In the genomic region with DNA sequence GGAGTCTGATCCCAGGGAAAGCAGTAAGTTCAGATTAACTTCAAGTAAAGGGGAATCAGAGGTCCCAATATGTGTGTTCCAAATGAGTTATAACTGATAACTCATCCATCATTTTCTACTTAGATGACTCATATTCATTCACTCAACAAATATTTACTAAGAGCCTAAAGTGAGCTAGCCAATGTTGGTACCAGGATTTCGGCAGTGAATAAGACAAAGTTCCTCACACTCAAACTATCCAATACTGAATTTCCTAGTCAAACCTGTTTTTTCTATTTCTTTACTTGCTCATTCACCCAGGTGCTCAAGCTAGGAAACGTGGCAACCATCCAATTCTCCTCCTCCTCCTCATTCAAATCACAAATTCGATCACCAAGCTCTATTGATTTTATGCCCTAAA, we compare ENCODE assay signal across 1 cellular context.
TF ChIP-seq lines count a peak whose summit lies in the region.

No MANE protein-coding gene starts in this region.

TF ChIP-seq in K562, 482 proteins besides CTCF, POLR2A, EP300 and RAD21 (continues in another document):
- no peak for TF ChIP-seq FOXA3 (CRISPR knock-in tag; conservative IDR thresholded peaks at IDR 0.05 in 1 of 2, IDR thresholded peaks at IDR 0.05 in 1 of 2)
- TF ChIP-seq, protein P1, sequence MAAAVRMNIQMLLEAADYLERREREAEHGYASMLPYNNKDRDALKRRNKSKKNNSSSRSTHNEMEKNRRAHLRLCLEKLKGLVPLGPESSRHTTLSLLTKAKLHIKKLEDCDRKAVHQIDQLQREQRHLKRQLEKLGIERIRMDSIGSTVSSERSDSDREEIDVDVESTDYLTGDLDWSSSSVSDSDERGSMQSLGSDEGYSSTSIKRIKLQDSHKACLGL (CRISPR knock-in tag; IDR thresholded peaks at IDR 0.05; ENCODE audit: borderline replicate concordance, poor library complexity, severe bottlenecking), result no peak
- no peak for TF ChIP-seq ZNF282 (CRISPR knock-in tag; IDR thresholded peaks at IDR 0.05)
- TF ChIP-seq MTA1 (IDR thresholded peaks at IDR 0.05; ENCODE audit: borderline replicate concordance), result no peak
- TF ChIP-seq, protein P2, sequence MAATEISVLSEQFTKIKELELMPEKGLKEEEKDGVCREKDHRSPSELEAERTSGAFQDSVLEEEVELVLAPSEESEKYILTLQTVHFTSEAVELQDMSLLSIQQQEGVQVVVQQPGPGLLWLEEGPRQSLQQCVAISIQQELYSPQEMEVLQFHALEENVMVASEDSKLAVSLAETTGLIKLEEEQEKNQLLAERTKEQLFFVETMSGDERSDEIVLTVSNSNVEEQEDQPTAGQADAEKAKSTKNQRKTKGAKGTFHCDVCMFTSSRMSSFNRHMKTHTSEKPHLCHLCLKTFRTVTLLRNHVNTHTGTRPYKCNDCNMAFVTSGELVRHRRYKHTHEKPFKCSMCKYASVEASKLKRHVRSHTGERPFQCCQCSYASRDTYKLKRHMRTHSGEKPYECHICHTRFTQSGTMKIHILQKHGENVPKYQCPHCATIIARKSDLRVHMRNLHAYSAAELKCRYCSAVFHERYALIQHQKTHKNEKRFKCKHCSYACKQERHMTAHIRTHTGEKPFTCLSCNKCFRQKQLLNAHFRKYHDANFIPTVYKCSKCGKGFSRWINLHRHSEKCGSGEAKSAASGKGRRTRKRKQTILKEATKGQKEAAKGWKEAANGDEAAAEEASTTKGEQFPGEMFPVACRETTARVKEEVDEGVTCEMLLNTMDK (IDR thresholded peaks at IDR 0.05; ENCODE audit: borderline replicate concordance, insufficient read depth, low read depth, low read length, poor library complexity, severe bottlenecking), result no peak
- TF ChIP-seq SMARCE1 (IDR thresholded peaks at IDR 0.05), result 0 out of 2 replicates have a peak, but pooled peaks have one; percentile 10
- no peak for TF ChIP-seq ZC3H11A (IDR thresholded peaks at IDR 0.05; ENCODE audit: low read depth, low read length)
- TF ChIP-seq, protein P3, sequence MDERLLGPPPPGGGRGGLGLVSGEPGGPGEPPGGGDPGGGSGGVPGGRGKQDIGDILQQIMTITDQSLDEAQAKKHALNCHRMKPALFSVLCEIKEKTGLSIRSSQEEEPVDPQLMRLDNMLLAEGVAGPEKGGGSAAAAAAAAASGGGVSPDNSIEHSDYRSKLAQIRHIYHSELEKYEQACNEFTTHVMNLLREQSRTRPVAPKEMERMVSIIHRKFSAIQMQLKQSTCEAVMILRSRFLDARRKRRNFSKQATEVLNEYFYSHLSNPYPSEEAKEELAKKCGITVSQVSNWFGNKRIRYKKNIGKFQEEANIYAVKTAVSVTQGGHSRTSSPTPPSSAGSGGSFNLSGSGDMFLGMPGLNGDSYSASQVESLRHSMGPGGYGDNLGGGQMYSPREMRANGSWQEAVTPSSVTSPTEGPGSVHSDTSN (CRISPR knock-in tag; IDR thresholded peaks at IDR 0.05; ENCODE audit: low read depth), result no peak
- TF ChIP-seq, protein P3 (tag; conservative IDR thresholded peaks at IDR 0.05; ENCODE audit: low read depth), result peak; percentile 32; the same call in 1 of the 2 replicates
- TF ChIP-seq, protein P4, sequence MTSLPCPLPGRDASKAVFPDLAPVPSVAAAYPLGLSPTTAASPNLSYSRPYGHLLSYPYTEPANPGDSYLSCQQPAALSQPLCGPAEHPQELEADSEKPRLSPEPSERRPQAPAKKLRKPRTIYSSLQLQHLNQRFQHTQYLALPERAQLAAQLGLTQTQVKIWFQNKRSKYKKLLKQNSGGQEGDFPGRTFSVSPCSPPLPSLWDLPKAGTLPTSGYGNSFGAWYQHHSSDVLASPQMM (CRISPR knock-in tag; IDR thresholded peaks at IDR 0.05), result no peak
- TF ChIP-seq NFIC (IDR thresholded peaks at IDR 0.05), result peak; percentile 63; the same call in 1 of the 2 replicates
- TF ChIP-seq, protein P5, sequence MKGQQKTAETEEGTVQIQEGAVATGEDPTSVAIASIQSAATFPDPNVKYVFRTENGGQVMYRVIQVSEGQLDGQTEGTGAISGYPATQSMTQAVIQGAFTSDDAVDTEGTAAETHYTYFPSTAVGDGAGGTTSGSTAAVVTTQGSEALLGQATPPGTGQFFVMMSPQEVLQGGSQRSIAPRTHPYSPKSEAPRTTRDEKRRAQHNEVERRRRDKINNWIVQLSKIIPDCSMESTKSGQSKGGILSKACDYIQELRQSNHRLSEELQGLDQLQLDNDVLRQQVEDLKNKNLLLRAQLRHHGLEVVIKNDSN (CRISPR knock-in tag; IDR thresholded peaks at IDR 0.05), result no peak
- TF ChIP-seq, protein P6, sequence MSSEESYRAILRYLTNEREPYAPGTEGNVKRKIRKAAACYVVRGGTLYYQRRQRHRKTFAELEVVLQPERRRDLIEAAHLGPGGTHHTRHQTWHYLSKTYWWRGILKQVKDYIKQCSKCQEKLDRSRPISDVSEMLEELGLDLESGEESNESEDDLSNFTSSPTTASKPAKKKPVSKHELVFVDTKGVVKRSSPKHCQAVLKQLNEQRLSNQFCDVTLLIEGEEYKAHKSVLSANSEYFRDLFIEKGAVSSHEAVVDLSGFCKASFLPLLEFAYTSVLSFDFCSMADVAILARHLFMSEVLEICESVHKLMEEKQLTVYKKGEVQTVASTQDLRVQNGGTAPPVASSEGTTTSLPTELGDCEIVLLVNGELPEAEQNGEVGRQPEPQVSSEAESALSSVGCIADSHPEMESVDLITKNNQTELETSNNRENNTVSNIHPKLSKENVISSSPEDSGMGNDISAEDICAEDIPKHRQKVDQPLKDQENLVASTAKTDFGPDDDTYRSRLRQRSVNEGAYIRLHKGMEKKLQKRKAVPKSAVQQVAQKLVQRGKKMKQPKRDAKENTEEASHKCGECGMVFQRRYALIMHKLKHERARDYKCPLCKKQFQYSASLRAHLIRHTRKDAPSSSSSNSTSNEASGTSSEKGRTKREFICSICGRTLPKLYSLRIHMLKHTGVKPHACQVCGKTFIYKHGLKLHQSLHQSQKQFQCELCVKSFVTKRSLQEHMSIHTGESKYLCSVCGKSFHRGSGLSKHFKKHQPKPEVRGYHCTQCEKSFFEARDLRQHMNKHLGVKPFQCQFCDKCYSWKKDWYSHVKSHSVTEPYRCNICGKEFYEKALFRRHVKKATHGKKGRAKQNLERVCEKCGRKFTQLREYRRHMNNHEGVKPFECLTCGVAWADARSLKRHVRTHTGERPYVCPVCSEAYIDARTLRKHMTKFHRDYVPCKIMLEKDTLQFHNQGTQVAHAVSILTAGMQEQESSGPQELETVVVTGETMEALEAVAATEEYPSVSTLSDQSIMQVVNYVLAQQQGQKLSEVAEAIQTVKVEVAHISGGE (CRISPR knock-in tag; IDR thresholded peaks at IDR 0.05), result no peak
- TF ChIP-seq, protein P7, sequence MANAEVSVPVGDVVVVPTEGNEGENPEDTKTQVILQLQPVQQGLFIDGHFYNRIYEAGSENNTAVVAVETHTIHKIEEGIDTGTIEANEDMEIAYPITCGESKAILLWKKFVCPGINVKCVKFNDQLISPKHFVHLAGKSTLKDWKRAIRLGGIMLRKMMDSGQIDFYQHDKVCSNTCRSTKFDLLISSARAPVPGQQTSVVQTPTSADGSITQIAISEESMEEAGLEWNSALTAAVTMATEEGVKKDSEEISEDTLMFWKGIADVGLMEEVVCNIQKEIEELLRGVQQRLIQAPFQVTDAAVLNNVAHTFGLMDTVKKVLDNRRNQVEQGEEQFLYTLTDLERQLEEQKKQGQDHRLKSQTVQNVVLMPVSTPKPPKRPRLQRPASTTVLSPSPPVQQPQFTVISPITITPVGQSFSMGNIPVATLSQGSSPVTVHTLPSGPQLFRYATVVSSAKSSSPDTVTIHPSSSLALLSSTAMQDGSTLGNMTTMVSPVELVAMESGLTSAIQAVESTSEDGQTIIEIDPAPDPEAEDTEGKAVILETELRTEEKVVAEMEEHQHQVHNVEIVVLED (CRISPR knock-in tag; IDR thresholded peaks at IDR 0.05), result no peak
- no peak for TF ChIP-seq CREBBP (IDR thresholded peaks at IDR 0.05; ENCODE audit: low read depth, low read length)
- no peak for TF ChIP-seq L3MBTL2 (IDR thresholded peaks at IDR 0.05)
- TF ChIP-seq, protein P8, sequence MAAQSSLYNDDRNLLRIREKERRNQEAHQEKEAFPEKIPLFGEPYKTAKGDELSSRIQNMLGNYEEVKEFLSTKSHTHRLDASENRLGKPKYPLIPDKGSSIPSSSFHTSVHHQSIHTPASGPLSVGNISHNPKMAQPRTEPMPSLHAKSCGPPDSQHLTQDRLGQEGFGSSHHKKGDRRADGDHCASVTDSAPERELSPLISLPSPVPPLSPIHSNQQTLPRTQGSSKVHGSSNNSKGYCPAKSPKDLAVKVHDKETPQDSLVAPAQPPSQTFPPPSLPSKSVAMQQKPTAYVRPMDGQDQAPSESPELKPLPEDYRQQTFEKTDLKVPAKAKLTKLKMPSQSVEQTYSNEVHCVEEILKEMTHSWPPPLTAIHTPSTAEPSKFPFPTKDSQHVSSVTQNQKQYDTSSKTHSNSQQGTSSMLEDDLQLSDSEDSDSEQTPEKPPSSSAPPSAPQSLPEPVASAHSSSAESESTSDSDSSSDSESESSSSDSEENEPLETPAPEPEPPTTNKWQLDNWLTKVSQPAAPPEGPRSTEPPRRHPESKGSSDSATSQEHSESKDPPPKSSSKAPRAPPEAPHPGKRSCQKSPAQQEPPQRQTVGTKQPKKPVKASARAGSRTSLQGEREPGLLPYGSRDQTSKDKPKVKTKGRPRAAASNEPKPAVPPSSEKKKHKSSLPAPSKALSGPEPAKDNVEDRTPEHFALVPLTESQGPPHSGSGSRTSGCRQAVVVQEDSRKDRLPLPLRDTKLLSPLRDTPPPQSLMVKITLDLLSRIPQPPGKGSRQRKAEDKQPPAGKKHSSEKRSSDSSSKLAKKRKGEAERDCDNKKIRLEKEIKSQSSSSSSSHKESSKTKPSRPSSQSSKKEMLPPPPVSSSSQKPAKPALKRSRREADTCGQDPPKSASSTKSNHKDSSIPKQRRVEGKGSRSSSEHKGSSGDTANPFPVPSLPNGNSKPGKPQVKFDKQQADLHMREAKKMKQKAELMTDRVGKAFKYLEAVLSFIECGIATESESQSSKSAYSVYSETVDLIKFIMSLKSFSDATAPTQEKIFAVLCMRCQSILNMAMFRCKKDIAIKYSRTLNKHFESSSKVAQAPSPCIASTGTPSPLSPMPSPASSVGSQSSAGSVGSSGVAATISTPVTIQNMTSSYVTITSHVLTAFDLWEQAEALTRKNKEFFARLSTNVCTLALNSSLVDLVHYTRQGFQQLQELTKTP (IDR thresholded peaks at IDR 0.05; ENCODE audit: low read depth in 1 of 2, partially characterized antibody in 2 of 2), result no peak
- TF ChIP-seq BMI1 (IDR thresholded peaks at IDR 0.05; ENCODE audit: low read length), result no peak
- TF ChIP-seq ZC3H4 (CRISPR knock-in tag; IDR thresholded peaks at IDR 0.05; ENCODE audit: borderline replicate concordance), result no peak
- TF ChIP-seq, protein P9, sequence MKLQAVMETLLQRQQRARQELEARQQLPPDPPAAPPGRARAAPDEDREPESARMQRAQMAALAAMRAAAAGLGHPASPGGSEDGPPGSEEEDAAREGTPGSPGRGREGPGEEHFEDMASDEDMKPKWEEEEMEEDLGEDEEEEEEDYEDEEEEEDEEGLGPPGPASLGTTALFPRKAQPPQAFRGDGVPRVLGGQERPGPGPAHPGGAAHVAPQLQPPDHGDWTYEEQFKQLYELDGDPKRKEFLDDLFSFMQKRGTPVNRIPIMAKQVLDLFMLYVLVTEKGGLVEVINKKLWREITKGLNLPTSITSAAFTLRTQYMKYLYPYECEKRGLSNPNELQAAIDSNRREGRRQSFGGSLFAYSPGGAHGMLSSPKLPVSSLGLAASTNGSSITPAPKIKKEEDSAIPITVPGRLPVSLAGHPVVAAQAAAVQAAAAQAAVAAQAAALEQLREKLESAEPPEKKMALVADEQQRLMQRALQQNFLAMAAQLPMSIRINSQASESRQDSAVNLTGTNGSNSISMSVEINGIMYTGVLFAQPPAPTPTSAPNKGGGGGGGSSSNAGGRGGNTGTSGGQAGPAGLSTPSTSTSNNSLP (IDR thresholded peaks at IDR 0.05; ENCODE audit: borderline replicate concordance, low read depth, low read length), result 0 out of 2 replicates have a peak, but pooled peaks have one; percentile 28
- peak; percentile 75 for TF ChIP-seq JUND (IDR thresholded peaks at IDR 0.05; ENCODE audit: borderline replicate concordance, low read depth, low read length)
- TF ChIP-seq JUND (tag; IDR thresholded peaks at IDR 0.05; ENCODE audit: borderline replicate concordance, low read depth, low read length), result peak; percentile 62; the same call in 2 of the 3 replicates
- TF ChIP-seq RBM22 (IDR thresholded peaks at IDR 0.05; ENCODE audit: low read depth, low read length, poor library complexity, severe bottlenecking), result no peak
- TF ChIP-seq, protein P10, sequence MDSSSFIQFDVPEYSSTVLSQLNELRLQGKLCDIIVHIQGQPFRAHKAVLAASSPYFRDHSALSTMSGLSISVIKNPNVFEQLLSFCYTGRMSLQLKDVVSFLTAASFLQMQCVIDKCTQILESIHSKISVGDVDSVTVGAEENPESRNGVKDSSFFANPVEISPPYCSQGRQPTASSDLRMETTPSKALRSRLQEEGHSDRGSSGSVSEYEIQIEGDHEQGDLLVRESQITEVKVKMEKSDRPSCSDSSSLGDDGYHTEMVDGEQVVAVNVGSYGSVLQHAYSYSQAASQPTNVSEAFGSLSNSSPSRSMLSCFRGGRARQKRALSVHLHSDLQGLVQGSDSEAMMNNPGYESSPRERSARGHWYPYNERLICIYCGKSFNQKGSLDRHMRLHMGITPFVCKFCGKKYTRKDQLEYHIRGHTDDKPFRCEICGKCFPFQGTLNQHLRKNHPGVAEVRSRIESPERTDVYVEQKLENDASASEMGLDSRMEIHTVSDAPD (CRISPR knock-in tag; IDR thresholded peaks at IDR 0.05), result no peak
- TF ChIP-seq CHD4 (IDR thresholded peaks at IDR 0.05; ENCODE audit: insufficient read depth, insufficient replicate concordance, low read depth, low read length, poor library complexity, severe bottlenecking), result no peak
- no peak for TF ChIP-seq ZNF436 (CRISPR knock-in tag; IDR thresholded peaks at IDR 0.05)
- TF ChIP-seq, protein P11, sequence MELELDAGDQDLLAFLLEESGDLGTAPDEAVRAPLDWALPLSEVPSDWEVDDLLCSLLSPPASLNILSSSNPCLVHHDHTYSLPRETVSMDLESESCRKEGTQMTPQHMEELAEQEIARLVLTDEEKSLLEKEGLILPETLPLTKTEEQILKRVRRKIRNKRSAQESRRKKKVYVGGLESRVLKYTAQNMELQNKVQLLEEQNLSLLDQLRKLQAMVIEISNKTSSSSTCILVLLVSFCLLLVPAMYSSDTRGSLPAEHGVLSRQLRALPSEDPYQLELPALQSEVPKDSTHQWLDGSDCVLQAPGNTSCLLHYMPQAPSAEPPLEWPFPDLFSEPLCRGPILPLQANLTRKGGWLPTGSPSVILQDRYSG (tag; conservative IDR thresholded peaks at IDR 0.05; ENCODE audit: low read depth), result no peak
- TF ChIP-seq, protein P12, sequence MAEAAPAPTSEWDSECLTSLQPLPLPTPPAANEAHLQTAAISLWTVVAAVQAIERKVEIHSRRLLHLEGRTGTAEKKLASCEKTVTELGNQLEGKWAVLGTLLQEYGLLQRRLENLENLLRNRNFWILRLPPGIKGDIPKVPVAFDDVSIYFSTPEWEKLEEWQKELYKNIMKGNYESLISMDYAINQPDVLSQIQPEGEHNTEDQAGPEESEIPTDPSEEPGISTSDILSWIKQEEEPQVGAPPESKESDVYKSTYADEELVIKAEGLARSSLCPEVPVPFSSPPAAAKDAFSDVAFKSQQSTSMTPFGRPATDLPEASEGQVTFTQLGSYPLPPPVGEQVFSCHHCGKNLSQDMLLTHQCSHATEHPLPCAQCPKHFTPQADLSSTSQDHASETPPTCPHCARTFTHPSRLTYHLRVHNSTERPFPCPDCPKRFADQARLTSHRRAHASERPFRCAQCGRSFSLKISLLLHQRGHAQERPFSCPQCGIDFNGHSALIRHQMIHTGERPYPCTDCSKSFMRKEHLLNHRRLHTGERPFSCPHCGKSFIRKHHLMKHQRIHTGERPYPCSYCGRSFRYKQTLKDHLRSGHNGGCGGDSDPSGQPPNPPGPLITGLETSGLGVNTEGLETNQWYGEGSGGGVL (CRISPR knock-in tag; IDR thresholded peaks at IDR 0.05), result no peak
